1 cellular context compared by ENCODE assay signal in genomic region chr16:10938844-10939648, GRCh38.
TF ChIP-seq lines count a peak whose summit lies in the region.

No MANE protein-coding gene starts in this region.

TF ChIP-seq in HepG2, 621 proteins besides CTCF, POLR2A, EP300 and RAD21 (continued from another document and continues in another):
- TF ChIP-seq AFF4 (CRISPR knock-in tag; IDR thresholded peaks at IDR 0.05), result no peak
- no peak for TF ChIP-seq ATF4 (CRISPR knock-in tag; IDR thresholded peaks at IDR 0.05)
- TF ChIP-seq BORCS8-MEF2B (CRISPR knock-in tag; IDR thresholded peaks at IDR 0.05), result peak; percentile 30; the same call in 1 of the 2 replicates
- 0 out of 2 replicates have a peak, but pooled peaks have one; percentile 35 for TF ChIP-seq SOX5 (CRISPR knock-in tag; IDR thresholded peaks at IDR 0.05; ENCODE audit: borderline replicate concordance)
- TF ChIP-seq ZNF335 (CRISPR knock-in tag; IDR thresholded peaks at IDR 0.05), result no peak
- TF ChIP-seq ONECUT2 (CRISPR knock-in tag; IDR thresholded peaks at IDR 0.05), result 0 out of 2 replicates have a peak, but pooled peaks have one; percentile 10
- 0 out of 2 replicates have a peak, but pooled peaks have one; percentile 33 for TF ChIP-seq ZHX2 (IDR thresholded peaks at IDR 0.05; ENCODE audit: low read depth)
- TF ChIP-seq ZHX2 (CRISPR knock-in tag; IDR thresholded peaks at IDR 0.05; ENCODE audit: borderline replicate concordance), result no peak
- no peak for TF ChIP-seq MXD3 (CRISPR knock-in tag; IDR thresholded peaks at IDR 0.05)
- TF ChIP-seq YY1 (IDR thresholded peaks at IDR 0.05; ENCODE audit: insufficient read depth, insufficient replicate concordance, low read depth, low read length), result no peak
- TF ChIP-seq RELA (CRISPR knock-in tag; IDR thresholded peaks at IDR 0.05), result 0 out of 2 replicates have a peak, but pooled peaks have one; percentile 21
- no peak for TF ChIP-seq U2AF1 (optimal IDR thresholded peaks at IDR 0.05; ENCODE audit: low read depth, low read length)
- 0 out of 2 replicates have a peak, but pooled peaks have one; percentile 30 for TF ChIP-seq HMGXB3 (CRISPR knock-in tag; IDR thresholded peaks at IDR 0.05; ENCODE audit: borderline replicate concordance)
- TF ChIP-seq ZNF280D (CRISPR knock-in tag; IDR thresholded peaks at IDR 0.05), result no peak
- TF ChIP-seq EHMT2 (IDR thresholded peaks at IDR 0.05; ENCODE audit: borderline replicate concordance, low read depth, low read length), result 0 out of 2 replicates have a peak, but pooled peaks have one; percentile 62
- TF ChIP-seq HNF1A (IDR thresholded peaks at IDR 0.05; ENCODE audit: low read depth), result no peak
- TF ChIP-seq HNF1A (CRISPR knock-in tag; IDR thresholded peaks at IDR 0.05; ENCODE audit: borderline replicate concordance), result no peak
- 0 out of 2 replicates have a peak, but pooled peaks have one; percentile 16 for TF ChIP-seq ZNF331 (CRISPR knock-in tag; IDR thresholded peaks at IDR 0.05)
- TF ChIP-seq KLF16 (CRISPR knock-in tag; IDR thresholded peaks at IDR 0.05), result peak in 1 of 2 experiments; percentile 44; a peak in 1 of 4 replicates
- TF ChIP-seq RCOR2 (CRISPR knock-in tag; IDR thresholded peaks at IDR 0.05), result no peak
- TF ChIP-seq ZFX (CRISPR knock-in tag; IDR thresholded peaks at IDR 0.05; ENCODE audit: low read depth), result peak; percentile 78
- TF ChIP-seq ZNF20 (CRISPR knock-in tag; IDR thresholded peaks at IDR 0.05), result no peak
- TF ChIP-seq HNF4G (IDR thresholded peaks at IDR 0.05; ENCODE audit: borderline replicate concordance, low read depth, low read length), result peak; percentile 81; the same call in 1 of the 2 replicates
- TF ChIP-seq HNF4G (CRISPR knock-in tag; IDR thresholded peaks at IDR 0.05; ENCODE audit: borderline replicate concordance, low read depth), result peak; percentile 76; the same call in 1 of the 2 replicates
- TF ChIP-seq GATAD1 (CRISPR knock-in tag; IDR thresholded peaks at IDR 0.05), result no peak
- 0 out of 2 replicates have a peak, but pooled peaks have one; percentile 18 for TF ChIP-seq IRF2 (CRISPR knock-in tag; IDR thresholded peaks at IDR 0.05)
- no peak for TF ChIP-seq ZKSCAN8 (CRISPR knock-in tag; IDR thresholded peaks at IDR 0.05; ENCODE audit: borderline replicate concordance)
- 0 out of 2 replicates have a peak, but pooled peaks have one; percentile 15 for TF ChIP-seq ZNF776 (CRISPR knock-in tag; IDR thresholded peaks at IDR 0.05)
- TF ChIP-seq REXO4 (CRISPR knock-in tag; IDR thresholded peaks at IDR 0.05; ENCODE audit: borderline replicate concordance), result no peak
- TF ChIP-seq ZNF652 (CRISPR knock-in tag; IDR thresholded peaks at IDR 0.05; ENCODE audit: borderline replicate concordance, low read depth), result no peak
- peak; percentile 12; the same call in 1 of the 2 replicates for TF ChIP-seq DRAP1 (CRISPR knock-in tag; IDR thresholded peaks at IDR 0.05)
